Comparison of ENCODE assay signal across 12 cellular contexts in genomic region chr4:11367371-11367770, GRCh38.
A peak's percentile ranks its signal among the peaks of the same experiment; 100 is the strongest.
DNase-seq lines count a peak whose midpoint lies in the region; ATAC-seq and TF ChIP-seq lines count a peak whose summit lies in the region.
"Had no signal": no experiment of that assay in that cellular context is flagged by ENCODE, and none has a peak within 500 bp of the region (broad histone marks: within the 10 kb centered on the region; RNA-seq: fewer than 3 reads in every experiment).

No MANE protein-coding gene starts in this region.

- POLR2A ChIA-PET in CD4-positive, alpha-beta T cell (lab: Charles Lee): no interaction called here

- no peak for ATAC-seq in GM21390 (IDR thresholded peaks at IDR 0.05; ENCODE audit: unreplicated experiment)
- ATAC-seq in CD4-positive, alpha-beta T cell (ENCODE audit: poor library complexity): no peak
- no peak for ATAC-seq in GM18498 (IDR thresholded peaks at IDR 0.05; ENCODE audit: unreplicated experiment)
- ATAC-seq: K562 had no signal

- no peaks in the 10 kb centered on the region for H3K9me3 Mint-ChIP-seq in CD4-positive, alpha-beta T cell

- no peak overlapping the region for H3K4me3 ChIP-seq in ovary
- H3K4me3 ChIP-seq: K562, SJCRH30 had no signal

- DNase-seq in HuH-7 (ENCODE audit: low spot score) (peak; percentile 30), SK-MEL-5 (ENCODE audit: low read depth, low spot score) (peak; percentile 99), head of caudate nucleus (peak; percentile 21 to 84 (median 67)), ovary (peak; percentile 91 to 93 (median 93)), SIG-M5 (lab: John Stamatoyannopoulos, UW) (no peak)
- DNase-seq in CD4-positive, alpha-beta T cell: no peak
- DNase-seq: effector memory CD4-positive, alpha-beta T cell; naive B cell had no signal

- H3K27me3 Mint-ChIP-seq in CD4-positive, alpha-beta T cell: peaks cover 20% of the 10 kb centered on the region

- H3K36me3 Mint-ChIP-seq in CD4-positive, alpha-beta T cell (ENCODE audit: low read depth): no peaks in the 10 kb centered on the region
- H3K36me3 Mint-ChIP-seq: naive B cell had no signal

- in situ Hi-C loops in SK-MEL-5 (cut with HindIII; ENCODE audit: low pct_unique_long_range_greater_than_20kb, low sequenced_read_pairs): no loop called here

- H3K27ac Mint-ChIP-seq in CD4-positive, alpha-beta T cell: no peak overlapping the region

- peaks cover 9% of the 10 kb centered on the region for H3K4me1 ChIP-seq in ovary (ENCODE audit: insufficient read depth)
- H3K4me1 ChIP-seq: SJCRH30 had no signal

- no peak for TF ChIP-seq EP300 in ovary (IDR thresholded peaks at IDR 0.05)

- TF ChIP-seq POLR2A in ovary (IDR thresholded peaks at IDR 0.05): no peak

- H3K9me3 ChIP-seq in ovary: no peaks in the 10 kb centered on the region
- no peaks in the 10 kb centered on the region for H3K9me3 ChIP-seq in CD4-positive, alpha-beta T cell (ENCODE audit: control insufficient read depth, low read length)
- H3K9me3 ChIP-seq: SJCRH30 had no signal

- H3K4me3 Mint-ChIP-seq in CD4-positive, alpha-beta T cell: no peak overlapping the region

- H3K36me3 ChIP-seq in ovary: no peaks in the 10 kb centered on the region
- H3K36me3 ChIP-seq: SJCRH30 had no signal

- CTCF ChIA-PET in CD4-positive, alpha-beta T cell (lab: Charles Lee): no interaction called here

- H3K4me1 Mint-ChIP-seq in CD4-positive, alpha-beta T cell (ENCODE audit: low read depth): no peaks in the 10 kb centered on the region

- no peak overlapping the region for H3K27ac ChIP-seq in ovary
- no peak overlapping the region for H3K27ac ChIP-seq in CD4-positive, alpha-beta T cell (ENCODE audit: low read depth, low read length)
- H3K27ac ChIP-seq: SJCRH30 had no signal

- intact Hi-C loops in head of caudate nucleus (cut with DNase I) (no loop called here), ovary (cut with DNase I) (loop anchor here in 1 of 4 donors (10.0 kb wide), 1 partner anchor 47 kb away; no protein-coding TSS in a partner anchor)
- intact Hi-C loops in CD4-positive, alpha-beta T cell (cut with DNase I, micrococcal nuclease): no loop called here

- TF ChIP-seq CTCF in ovary (IDR thresholded peaks at IDR 0.05): no peak
- TF ChIP-seq CTCF in CD4-positive, alpha-beta T cell (IDR thresholded peaks at IDR 0.05): no peak

- no peaks in the 10 kb centered on the region for H3K27me3 ChIP-seq in ovary
- H3K27me3 ChIP-seq in CD4-positive, alpha-beta T cell (ENCODE audit: control insufficient read depth, insufficient read depth, low read length): no peaks in the 10 kb centered on the region
- H3K27me3 ChIP-seq: SJCRH30 had no signal

- WGBS in ovary, 3 donors: 1 to 4% (median 3%) methylated on average over 4 of the region's 4 CpGs

Comparison
In these comparisons a context has a peak if more than half of its experiments do, and no peak if none do; other contexts are left out.
1. DNase-seq: peak in HuH-7 (single experiment), SK-MEL-5 (single experiment), head of caudate nucleus (42 of 42) and ovary (5 of 5); none in SIG-M5 (single experiment) and CD4-positive, alpha-beta T cell (0 of 10).